Comparison of ENCODE assay signal across 21 cellular contexts in the genomic region with DNA sequence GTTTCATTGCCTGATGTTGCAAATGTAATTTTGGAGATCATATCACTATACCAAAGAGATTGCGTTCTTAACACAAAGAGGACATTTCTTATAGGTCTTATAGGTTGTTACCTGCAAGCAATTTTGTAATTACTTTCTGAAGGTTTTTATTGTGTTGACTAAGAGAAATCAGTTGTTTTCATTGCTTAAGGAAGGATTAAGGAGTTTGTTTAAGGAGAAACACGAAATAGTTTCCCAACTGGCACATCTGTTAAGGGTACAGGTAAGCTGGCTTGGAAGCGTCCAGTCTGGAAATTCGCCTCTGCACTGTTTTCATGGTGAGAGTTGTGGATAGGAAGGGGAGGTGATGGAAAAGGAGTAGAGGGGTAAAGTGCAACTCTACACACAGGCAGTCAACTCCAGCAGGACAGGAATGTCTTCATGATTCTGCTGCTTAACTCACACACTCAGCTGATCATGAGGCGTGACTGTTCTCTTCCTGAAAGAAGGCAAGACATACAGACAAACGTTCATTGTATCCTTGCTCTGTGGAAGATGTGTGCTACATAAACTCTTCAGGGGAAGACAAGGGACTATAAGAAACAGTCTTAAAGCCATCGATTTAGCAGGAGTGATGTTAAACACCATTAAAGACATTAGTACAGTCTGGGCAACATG.
"Had no signal": no experiment of that assay in that cellular context is flagged by ENCODE, and none has a peak within 500 bp of the region (broad histone marks: within the 10 kb centered on the region; RNA-seq: fewer than 3 reads in every experiment).

No MANE protein-coding gene starts in this region.

- H3K4me1 ChIP-seq: uterus had no signal

- ATAC-seq: heart right ventricle; natural killer cell; right cardiac atrium; stimulated activated naive CD8-positive, alpha-beta T cell treated with anti-CD3 and anti-CD28 coated beads, Interleukin-15, amount 100 ng/mL, for 72 hours; WTC11 had no signal

- DNase-seq: activated CD4-positive, alpha-beta memory T cell treated with anti-CD3 and anti-CD28 coated beads for 36 hours; activated naive CD4-positive, alpha-beta T cell treated with Interleukin-2 at 50 U/mL for 16 hours; activated naive CD8-positive, alpha-beta T cell treated with anti-CD3 and anti-CD28 coated beads, Interleukin-2, amount 10 ng/mL, durations not matched to agents 7 days and 5 days; activated T-cell treated with anti-CD3 and anti-CD28 coated beads, Interleukin-2, amount 50 U/mL, for 48 hours; amniotic stem cell; heart right ventricle; islet precursor cell; left ventricle myocardium inferior; natural killer cell; right cardiac atrium; stimulated activated CD4-positive, alpha-beta T cell treated with anti-CD3 and anti-CD28 coated beads, Interleukin-12 subunit alpha, Interleukin-12 subunit beta, amount 100 ng/mL, for 4 hours; stimulated activated naive CD8-positive, alpha-beta T cell treated with anti-CD3 and anti-CD28 coated beads, Interleukin-15, amount 100 ng/mL, for 72 hours; T-helper 9 cell; uterus had no signal

- H3K27me3 ChIP-seq: heart right ventricle, tibial nerve, uterus had no signal

- H3K4me1 Mint-ChIP-seq: activated naive CD8-positive, alpha-beta T cell treated with anti-CD3 and anti-CD28 coated beads, Interleukin-2, amount 10 ng/mL, durations not matched to agents 7 days and 5 days; natural killer cell had no signal

- H3K4me3 Mint-ChIP-seq: activated CD4-positive, alpha-beta memory T cell treated with anti-CD3 and anti-CD28 coated beads for 36 hours; activated naive CD8-positive, alpha-beta T cell treated with anti-CD3 and anti-CD28 coated beads, Interleukin-2, amount 10 ng/mL, durations not matched to agents 7 days and 5 days; mesothelial cell of epicardium; natural killer cell; stimulated activated naive CD8-positive, alpha-beta T cell treated with anti-CD3 and anti-CD28 coated beads, Interleukin-15, amount 100 ng/mL, for 72 hours; WTC11 had no signal

- H3K36me3 ChIP-seq: heart right ventricle, left ventricle myocardium inferior, prostate gland, tibial nerve, uterus had no signal

- FAIRE-seq: bronchial epithelial cell had no signal

- H3K27ac Mint-ChIP-seq: activated CD4-positive, alpha-beta memory T cell treated with anti-CD3 and anti-CD28 coated beads for 36 hours; activated naive CD8-positive, alpha-beta T cell treated with anti-CD3 and anti-CD28 coated beads, Interleukin-2, amount 10 ng/mL, durations not matched to agents 7 days and 5 days; mesothelial cell of epicardium; natural killer cell; stimulated activated naive CD8-positive, alpha-beta T cell treated with anti-CD3 and anti-CD28 coated beads, Interleukin-15, amount 100 ng/mL, for 72 hours; WTC11 had no signal

- H3K4me3 ChIP-seq: coronary artery, heart right ventricle, left ventricle myocardium inferior, prostate gland, tibial nerve, uterus had no signal

- H3K27ac ChIP-seq: coronary artery, epithelial cell of prostate, heart right ventricle, left ventricle myocardium inferior, tibial nerve, uterus had no signal

- H3K9me3 ChIP-seq: heart right ventricle, left ventricle myocardium inferior, prostate gland, tibial nerve, uterus had no signal

- H3K36me3 Mint-ChIP-seq: activated CD4-positive, alpha-beta memory T cell treated with anti-CD3 and anti-CD28 coated beads for 36 hours; activated naive CD8-positive, alpha-beta T cell treated with anti-CD3 and anti-CD28 coated beads, Interleukin-2, amount 10 ng/mL, durations not matched to agents 7 days and 5 days; mesothelial cell of epicardium; natural killer cell; WTC11 had no signal

- H3K9me3 Mint-ChIP-seq: activated CD4-positive, alpha-beta memory T cell treated with anti-CD3 and anti-CD28 coated beads for 36 hours; activated naive CD8-positive, alpha-beta T cell treated with anti-CD3 and anti-CD28 coated beads, Interleukin-2, amount 10 ng/mL, durations not matched to agents 7 days and 5 days; mesothelial cell of epicardium; natural killer cell; stimulated activated naive CD8-positive, alpha-beta T cell treated with anti-CD3 and anti-CD28 coated beads, Interleukin-15, amount 100 ng/mL, for 72 hours; WTC11 had no signal
